ENCODE assay signal across 13 cellular contexts in genomic region chr14:61489002-61489401, GRCh38.
DNase-seq lines count a peak whose midpoint lies in the region; ATAC-seq and TF ChIP-seq lines count a peak whose summit lies in the region.
"Had no signal": no experiment of that assay in that cellular context is flagged by ENCODE, and none has a peak within 500 bp of the region (broad histone marks: within the 10 kb centered on the region; RNA-seq: fewer than 3 reads in every experiment).

No MANE protein-coding gene starts in this region.

- no peak for DNase-seq in activated naive CD4-positive, alpha-beta T cell treated with anti-CD3 and anti-CD28 coated beads for 36 hours
- no peak for DNase-seq in activated naive CD4-positive, alpha-beta T cell treated with anti-CD3 and anti-CD28 coated beads, Interleukin-2, amount 50 U/mL, for 16 hours
- DNase-seq in central memory CD8-positive, alpha-beta T cell (ENCODE audit: low spot score in 2 of 2) = no peak
- DNase-seq in lower lobe of right lung (no peak), tibial artery (no peak), hippocampal formation (lab: John Stamatoyannopoulos, UW) (no peak)
- DNase-seq: activated naive CD8-positive, alpha-beta T cell treated with anti-CD3 and anti-CD28 coated beads, Interleukin-2, amount 10 ng/mL, durations not matched to agents 7 days and 5 days; colonic mucosa; immature natural killer cell; NCI-H1105 treated with DMSO at 0.1 percent for 48 hours; NCI-H446 treated with DMSO at 0.1 percent for 48 hours had no signal

- peaks cover 41% of the 10 kb centered on the region for H3K36me3 Mint-ChIP-seq in activated naive CD4-positive, alpha-beta T cell treated with anti-CD3 and anti-CD28 coated beads for 36 hours (ENCODE audit: low read depth)
- H3K36me3 Mint-ChIP-seq in central memory CD8-positive, alpha-beta T cell (ENCODE audit: insufficient read depth) = peaks cover 49% of the 10 kb centered on the region

- intact Hi-C loops in activated naive CD4-positive, alpha-beta T cell treated with anti-CD3 and anti-CD28 coated beads for 36 hours (cut with micrococcal nuclease) = no loop called here
- intact Hi-C loops in lower lobe of right lung (cut with DNase I) (loop anchor here (10.0 kb wide), 1 partner anchor 206 kb away; the partner anchor contains the start of gene HIF1A), tibial artery (cut with DNase I; ENCODE audit: low total_unique reads) (no loop called here)

- H3K27me3 Mint-ChIP-seq in activated naive CD4-positive, alpha-beta T cell treated with anti-CD3 and anti-CD28 coated beads for 36 hours (ENCODE audit: low read depth) = no peaks in the 10 kb centered on the region
- H3K27me3 Mint-ChIP-seq in central memory CD8-positive, alpha-beta T cell = no peaks in the 10 kb centered on the region
- H3K27me3 Mint-ChIP-seq: activated naive CD8-positive, alpha-beta T cell treated with anti-CD3 and anti-CD28 coated beads, Interleukin-2, amount 10 ng/mL, durations not matched to agents 7 days and 5 days had no signal

- peaks cover 32% of the 10 kb centered on the region for H3K4me1 Mint-ChIP-seq in activated naive CD4-positive, alpha-beta T cell treated with anti-CD3 and anti-CD28 coated beads for 36 hours (ENCODE audit: low read depth)
- H3K4me1 Mint-ChIP-seq in central memory CD8-positive, alpha-beta T cell = peaks cover 28% of the 10 kb centered on the region

- CTCF ChIA-PET in activated naive CD4-positive, alpha-beta T cell treated with anti-CD3 and anti-CD28 coated beads for 36 hours (lab: Charles Lee) = interaction anchor here (1.4 to 2.6 kb wide), 2 partner anchors 8 to 15 kb away, joined by 4 to 9 read pairs; no protein-coding TSS in a partner anchor

- H3K27me3 ChIP-seq in lower lobe of right lung (ENCODE audit: low read depth) (no peaks in the 10 kb centered on the region), tibial artery (no peaks in the 10 kb centered on the region)
- H3K27me3 ChIP-seq: colonic mucosa had no signal

- H3K36me3 ChIP-seq in lower lobe of right lung = peaks cover 30% of the 10 kb centered on the region
- H3K36me3 ChIP-seq in tibial artery = no peaks in the 10 kb centered on the region
- H3K36me3 ChIP-seq: colonic mucosa had no signal

- H3K4me3 ChIP-seq in lower lobe of right lung (no peak overlapping the region), tibial artery (no peak overlapping the region)
- H3K4me3 ChIP-seq: colonic mucosa had no signal

- H3K4me3 Mint-ChIP-seq in activated naive CD4-positive, alpha-beta T cell treated with anti-CD3 and anti-CD28 coated beads for 36 hours = no peak overlapping the region
- H3K4me3 Mint-ChIP-seq in central memory CD8-positive, alpha-beta T cell = no peak overlapping the region
- H3K4me3 Mint-ChIP-seq: activated naive CD8-positive, alpha-beta T cell treated with anti-CD3 and anti-CD28 coated beads, Interleukin-2, amount 10 ng/mL, durations not matched to agents 7 days and 5 days; immature natural killer cell had no signal

- H3K9me3 ChIP-seq in lower lobe of right lung (no peaks in the 10 kb centered on the region), tibial artery (no peaks in the 10 kb centered on the region)
- H3K9me3 ChIP-seq: colonic mucosa had no signal

- H3K27ac ChIP-seq in lower lobe of right lung (peak overlapping the region; percentile 44), temporal lobe (ENCODE audit: low read depth, low read length) (peak overlapping the region; percentile 25), tibial artery (peak overlapping the region in 1 of 2 donors; percentile 2)

- no peak for ATAC-seq in central memory CD8-positive, alpha-beta T cell (replicated peaks; ENCODE audit: extremely low read depth, poor library complexity, severe bottlenecking)
- ATAC-seq in lower lobe of right lung (no peak), HG03025 (IDR thresholded peaks at IDR 0.05; ENCODE audit: low FRiP score, unreplicated experiment) (no peak)

- H3K4me1 ChIP-seq in lower lobe of right lung = peaks cover 75% of the 10 kb centered on the region
- H3K4me1 ChIP-seq in tibial artery = peaks cover 0 to 20% (median 7%) of the 10 kb centered on the region in 4 donors
- H3K4me1 ChIP-seq: colonic mucosa had no signal

- TF ChIP-seq CTCF in lower lobe of right lung (IDR thresholded peaks at IDR 0.05) = no peak
- no peak for TF ChIP-seq CTCF in tibial artery (IDR thresholded peaks at IDR 0.05)

- no peaks in the 10 kb centered on the region for H3K9me3 Mint-ChIP-seq in activated naive CD4-positive, alpha-beta T cell treated with anti-CD3 and anti-CD28 coated beads for 36 hours
- no peaks in the 10 kb centered on the region for H3K9me3 Mint-ChIP-seq in central memory CD8-positive, alpha-beta T cell
- H3K9me3 Mint-ChIP-seq: activated naive CD8-positive, alpha-beta T cell treated with anti-CD3 and anti-CD28 coated beads, Interleukin-2, amount 10 ng/mL, durations not matched to agents 7 days and 5 days; immature natural killer cell had no signal

- peak overlapping the region; percentile 65 for H3K27ac Mint-ChIP-seq in activated naive CD4-positive, alpha-beta T cell treated with anti-CD3 and anti-CD28 coated beads for 36 hours
- peak overlapping the region; percentile 88 for H3K27ac Mint-ChIP-seq in central memory CD8-positive, alpha-beta T cell (ENCODE audit: low read depth)
